ENCODE assay signal across 15 cellular contexts in the genomic region with DNA sequence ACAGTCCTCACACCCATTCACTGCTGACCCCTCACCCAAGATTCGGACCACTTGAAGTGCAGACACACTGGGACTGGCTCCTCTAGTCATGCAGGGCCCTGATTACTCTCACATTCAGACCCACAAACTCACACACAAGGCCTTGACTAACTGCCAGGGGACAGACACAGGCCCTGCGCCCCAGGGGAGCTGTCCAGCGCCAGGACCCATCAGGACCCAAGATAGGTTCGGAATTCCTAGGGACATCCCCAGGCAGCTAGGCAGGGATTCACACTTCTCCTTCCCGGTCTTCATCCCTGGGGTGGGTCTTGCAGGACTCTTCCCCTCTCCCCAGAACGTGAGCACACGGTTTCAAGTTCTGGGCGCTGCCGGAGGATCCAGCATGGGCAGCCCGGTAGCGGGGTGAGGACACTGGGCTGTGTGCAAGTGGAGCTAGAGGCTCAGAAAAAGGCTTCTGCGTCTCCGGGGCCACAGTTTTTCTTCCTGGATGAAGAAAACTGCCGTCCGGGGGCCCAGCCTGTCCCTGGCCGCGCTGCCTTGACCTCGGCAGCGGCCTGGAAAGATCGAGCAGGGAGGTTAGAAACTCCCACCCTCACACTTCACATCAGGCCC. TPM values are rescaled to one million over a fixed set of nuclear protein-coding genes. Genes with fewer than 3 reads are reported as not detected.
DNase-seq lines count a peak whose midpoint lies in the region; ATAC-seq and TF ChIP-seq lines count a peak whose summit lies in the region.
"Had no signal": no experiment of that assay in that cellular context is flagged by ENCODE, and none has a peak within 500 bp of the region (broad histone marks: within the 10 kb centered on the region; RNA-seq: fewer than 3 reads in every experiment).

No MANE protein-coding gene starts in this region.

- H3K36me3 Mint-ChIP-seq in activated T-cell treated with anti-CD3 and anti-CD28 coated beads, Interleukin-2, amount 50 U/mL, for 24 hours (ENCODE audit: low read depth): no peaks in the 10 kb centered on the region
- H3K36me3 Mint-ChIP-seq in CD8-positive, alpha-beta memory T cell: no peaks in the 10 kb centered on the region

- H2AFZ ChIP-seq in neural cell (ENCODE audit: low read depth, low read length): no peak overlapping the region

- no peaks in the 10 kb centered on the region for H3K9me3 ChIP-seq in neural cell (ENCODE audit: low read length)
- H3K9me3 ChIP-seq in CD8-positive, alpha-beta memory T cell (ENCODE audit: low read length): no peaks in the 10 kb centered on the region

- H3K4me3 Mint-ChIP-seq in activated T-cell treated with anti-CD3 and anti-CD28 coated beads, Interleukin-2, amount 50 U/mL, for 24 hours: no peak overlapping the region
- no peak overlapping the region for H3K4me3 Mint-ChIP-seq in CD8-positive, alpha-beta memory T cell
- H3K4me3 Mint-ChIP-seq: activated CD4-positive, alpha-beta T cell treated with anti-CD3 and anti-CD28 coated beads for 36 hours had no signal

- peak; percentile 11 for DNase-seq in COLO668 (lab: John Stamatoyannopoulos, UW; ENCODE audit: unreplicated experiment)
- DNase-seq in fibroblast of mammary gland (ENCODE audit: low read depth): peak; percentile 7
- DNase-seq in activated T-cell treated with anti-CD3 and anti-CD28 coated beads, Interleukin-2, amount 50 U/mL, for 24 hours: no peak
- no peak for DNase-seq in SW 1271 (lab: John Stamatoyannopoulos, UW)
- no peak for DNase-seq in CD8-positive, alpha-beta memory T cell
- DNase-seq: activated CD4-positive, alpha-beta T cell treated with anti-CD3 and anti-CD28 coated beads for 36 hours; GDM1; NCI-H2029 treated with DMSO at 0.1 percent for 48 hours; stimulated activated CD4-positive, alpha-beta T cell treated with anti-CD3 and anti-CD28 coated beads, Interleukin-4, amount 100 ng/mL, for 1 hour; stimulated activated naive CD4-positive, alpha-beta T cell treated with Interleukin-2 at 50 U/mL for 16 hours had no signal

- no peak overlapping the region for H3K4me2 ChIP-seq in neural cell (ENCODE audit: low read length)
- H3K4me2 ChIP-seq: KMS-11 had no signal

- no peak for TF ChIP-seq RAD21 in neural cell (conservative IDR thresholded peaks at IDR 0.05)

- no peaks in the 10 kb centered on the region for H3K9me2 ChIP-seq in neural cell (ENCODE audit: insufficient read depth, low read length)

- CTCF ChIA-PET in CD8-positive, alpha-beta memory T cell (lab: Charles Lee): interaction anchor here (1.0 kb wide), 1 partner anchor 134 kb away, joined by 3 read pairs; no protein-coding TSS in a partner anchor

- H3K27ac ChIP-seq in neural cell (ENCODE audit: low read length): no peak overlapping the region
- H3K27ac ChIP-seq in CD8-positive, alpha-beta memory T cell (ENCODE audit: low read depth, low read length): no peak overlapping the region
- H3K27ac ChIP-seq: KMS-11 had no signal

- H3K4me1 ChIP-seq in CD8-positive, alpha-beta memory T cell (ENCODE audit: insufficient read depth, low read length): no peaks in the 10 kb centered on the region

- peaks cover 58% of the 10 kb centered on the region for H3K27me3 Mint-ChIP-seq in activated T-cell treated with anti-CD3 and anti-CD28 coated beads, Interleukin-2, amount 50 U/mL, for 24 hours
- peaks cover 49 to 60% of the 10 kb centered on the region in 2 donors for H3K27me3 Mint-ChIP-seq in CD8-positive, alpha-beta memory T cell

- H3K27me3 ChIP-seq in neural cell (ENCODE audit: insufficient read depth, low read depth, low read length): peaks cover 21% of the 10 kb centered on the region
- H3K27me3 ChIP-seq in CD8-positive, alpha-beta memory T cell (ENCODE audit: insufficient read depth, low read length, poor library complexity, severe bottlenecking): peaks cover 36% of the 10 kb centered on the region

- H3K36me3 ChIP-seq in neural cell (ENCODE audit: insufficient read depth, low read length): no peaks in the 10 kb centered on the region
- no peaks in the 10 kb centered on the region for H3K36me3 ChIP-seq in CD8-positive, alpha-beta memory T cell (ENCODE audit: insufficient read depth, low read length)

- ATAC-seq in SK-N-SH treated with all-trans-retinoic acid at 6 μM for 48 hours: peak; percentile 9; the same call in 1 of the 3 replicates
- no peak for ATAC-seq in GM21619 (IDR thresholded peaks at IDR 0.05; ENCODE audit: unreplicated experiment)
- ATAC-seq: activated CD4-positive, alpha-beta T cell treated with anti-CD3 and anti-CD28 coated beads for 36 hours had no signal

- H4K20me1 ChIP-seq in neural cell (ENCODE audit: insufficient read depth): no peaks in the 10 kb centered on the region

- no peaks in the 10 kb centered on the region for H3F3A ChIP-seq in neural cell (ENCODE audit: insufficient read depth, low read length, poor library complexity, severe bottlenecking)

- H3K4me3 ChIP-seq in fibroblast of mammary gland (ENCODE audit: control insufficient read depth, low read depth, low read length) (no peak overlapping the region), neural cell (ENCODE audit: low read length) (peak overlapping the region; percentile 73)
- no peak overlapping the region for H3K4me3 ChIP-seq in CD8-positive, alpha-beta memory T cell (ENCODE audit: low read length)

- H3K27ac Mint-ChIP-seq in activated T-cell treated with anti-CD3 and anti-CD28 coated beads, Interleukin-2, amount 50 U/mL, for 24 hours: no peak overlapping the region
- H3K27ac Mint-ChIP-seq in CD8-positive, alpha-beta memory T cell: no peak overlapping the region
- H3K27ac Mint-ChIP-seq: activated CD4-positive, alpha-beta T cell treated with anti-CD3 and anti-CD28 coated beads for 36 hours had no signal

- no peaks in the 10 kb centered on the region for H3K9me3 Mint-ChIP-seq in activated T-cell treated with anti-CD3 and anti-CD28 coated beads, Interleukin-2, amount 50 U/mL, for 24 hours
- peaks cover 0 to 2% (median 0%) of the 10 kb centered on the region in 5 donors for H3K9me3 Mint-ChIP-seq in CD8-positive, alpha-beta memory T cell

- TF ChIP-seq CTCF in fibroblast of mammary gland (conservative IDR thresholded peaks at IDR 0.05; ENCODE audit: control insufficient read depth, insufficient read depth, low read depth, low read length) (no peak), neural cell (IDR thresholded peaks at IDR 0.05; ENCODE audit: poor library complexity, severe bottlenecking) (no peak)

- H3K9ac ChIP-seq in neural cell (ENCODE audit: low read length): no peak overlapping the region
- H3K9ac ChIP-seq: KMS-11 had no signal

- peaks cover 6% of the 10 kb centered on the region for H3K4me1 Mint-ChIP-seq in activated T-cell treated with anti-CD3 and anti-CD28 coated beads, Interleukin-2, amount 50 U/mL, for 24 hours (ENCODE audit: low read depth)
- peaks cover 2 to 8% (median 5%) of the 10 kb centered on the region in 3 donors for H3K4me1 Mint-ChIP-seq in CD8-positive, alpha-beta memory T cell

- POLR2A ChIA-PET in CD8-positive, alpha-beta memory T cell (lab: Charles Lee): no interaction called here

- H3K79me2 ChIP-seq in neural cell (replicated peaks; ENCODE audit: insufficient read depth, low read length): no peaks in the 10 kb centered on the region

- no peak for TF ChIP-seq EP300 in neural cell (conservative IDR thresholded peaks at IDR 0.05; ENCODE audit: poor library complexity, severe bottlenecking)

TF ChIP-seq in SK-N-SH treated with all-trans-retinoic acid at 6 μM for 48 hours, 23 proteins besides CTCF, POLR2A, EP300 and RAD21 (continues in another document):
- TF ChIP-seq ZNF70 (CRISPR knock-in tag; IDR thresholded peaks at IDR 0.05) (no peak), RARB (CRISPR knock-in tag; IDR thresholded peaks at IDR 0.05) (no peak), OSR1 (CRISPR knock-in tag; IDR thresholded peaks at IDR 0.05) (no peak)
- TF ChIP-seq, protein P1, sequence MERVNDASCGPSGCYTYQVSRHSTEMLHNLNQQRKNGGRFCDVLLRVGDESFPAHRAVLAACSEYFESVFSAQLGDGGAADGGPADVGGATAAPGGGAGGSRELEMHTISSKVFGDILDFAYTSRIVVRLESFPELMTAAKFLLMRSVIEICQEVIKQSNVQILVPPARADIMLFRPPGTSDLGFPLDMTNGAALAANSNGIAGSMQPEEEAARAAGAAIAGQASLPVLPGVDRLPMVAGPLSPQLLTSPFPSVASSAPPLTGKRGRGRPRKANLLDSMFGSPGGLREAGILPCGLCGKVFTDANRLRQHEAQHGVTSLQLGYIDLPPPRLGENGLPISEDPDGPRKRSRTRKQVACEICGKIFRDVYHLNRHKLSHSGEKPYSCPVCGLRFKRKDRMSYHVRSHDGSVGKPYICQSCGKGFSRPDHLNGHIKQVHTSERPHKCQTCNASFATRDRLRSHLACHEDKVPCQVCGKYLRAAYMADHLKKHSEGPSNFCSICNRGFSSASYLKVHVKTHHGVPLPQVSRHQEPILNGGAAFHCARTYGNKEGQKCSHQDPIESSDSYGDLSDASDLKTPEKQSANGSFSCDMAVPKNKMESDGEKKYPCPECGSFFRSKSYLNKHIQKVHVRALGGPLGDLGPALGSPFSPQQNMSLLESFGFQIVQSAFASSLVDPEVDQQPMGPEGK (CRISPR knock-in tag; IDR thresholded peaks at IDR 0.05; ENCODE audit: borderline replicate concordance): no peak

TF ChIP-seq in neural cell, 6 proteins besides CTCF, POLR2A, EP300 and RAD21 (continues in another document):
- TF ChIP-seq SMC3 (conservative IDR thresholded peaks at IDR 0.05; ENCODE audit: poor library complexity) (no peak), POLR2AphosphoS5 (IDR thresholded peaks at IDR 0.05) (no peak), MXI1 (conservative IDR thresholded peaks at IDR 0.05; ENCODE audit: poor library complexity, severe bottlenecking) (no peak), EZH2 (IDR thresholded peaks at IDR 0.05; ENCODE audit: borderline replicate concordance, insufficient read depth, low read length, poor library complexity, severe bottlenecking) (no peak)

RNA-seq across cellular contexts. Expression of gene SEZ6, which starts 1.6 kb away (rescaled TPM):
- 15.1 and 17.4 TPM in 2 replicates for polyA plus RNA-seq in neural cell
- polyA minus RNA-seq in neural cell: 8.5 and 16.9 TPM in 2 replicates
- total RNA-seq in CD8-positive, alpha-beta memory T cell: not detected
- 1.6 TPM for polyA plus RNA-seq in CD8-positive, alpha-beta memory T cell
- total RNA-seq: activated CD4-positive, alpha-beta T cell treated with anti-CD3 and anti-CD28 coated beads for 36 hours; endothelial cell of umbilical vein had no signal
- polyA plus RNA-seq: endothelial cell of umbilical vein had no signal

RNA-seq across cellular contexts. Expression of gene PIPOX, which starts 38.8 kb away (rescaled TPM):
- polyA plus RNA-seq in neural cell: 4.4 and 5.2 TPM in 2 replicates
- polyA minus RNA-seq in neural cell: 4.9 and 8.1 TPM in 2 replicates
- total RNA-seq in CD8-positive, alpha-beta memory T cell: 1 to 10 TPM; 1.8 to 2.2 TPM
- 0.99 TPM for polyA plus RNA-seq in CD8-positive, alpha-beta memory T cell

RNA-seq across cellular contexts. Expression of gene PHF12, which starts 52.9 kb away (rescaled TPM):
- polyA plus RNA-seq in neural cell: 10.4 and 12.9 TPM in 2 replicates
- polyA minus RNA-seq in neural cell: 45.0 and 60.3 TPM in 2 replicates
- 10 to 100 TPM; 58.1 to 62.1 TPM for total RNA-seq in CD8-positive, alpha-beta memory T cell
- polyA plus RNA-seq in CD8-positive, alpha-beta memory T cell: 11.6 TPM

Comparison
In these comparisons a context has a peak if more than half of its experiments do, and no peak if none do; other contexts are left out.
1. DNase-seq: peak in COLO668 (single experiment) and fibroblast of mammary gland (single experiment); none in activated T-cell treated with anti-CD3 and anti-CD28 coated beads, Interleukin-2, amount 50 U/mL, for 24 hours (single experiment), SW 1271 (0 of 2) and CD8-positive, alpha-beta memory T cell (0 of 5).